In the genomic region with DNA sequence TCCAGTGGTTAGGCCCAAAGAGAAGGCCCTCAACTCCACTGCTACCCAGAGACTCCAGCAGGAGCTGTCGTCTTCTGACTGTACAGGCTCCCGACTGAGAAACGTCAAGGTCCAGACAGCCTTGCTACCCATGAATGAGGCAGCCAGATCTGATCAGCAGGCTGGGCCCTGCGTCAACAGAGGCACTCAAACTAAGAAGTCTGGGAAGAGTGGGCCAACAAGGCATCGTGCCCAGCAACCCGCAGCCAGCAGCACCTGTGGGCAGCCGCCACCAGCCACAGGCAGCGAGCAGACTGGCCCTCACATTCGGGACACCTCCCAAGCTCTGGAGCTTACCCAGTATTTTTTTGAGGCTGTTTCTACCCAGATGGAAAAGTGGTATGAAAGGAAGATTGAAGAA, we compare ENCODE assay signal across 16 cellular contexts.
"Had no signal": no experiment of that assay in that cellular context is flagged by ENCODE, and none has a peak within 500 bp of the region (broad histone marks: within the 10 kb centered on the region; RNA-seq: fewer than 3 reads in every experiment).

No MANE protein-coding gene starts in this region.

- H3K4me1 Mint-ChIP-seq: activated naive CD8-positive, alpha-beta T cell treated with anti-CD3 and anti-CD28 coated beads, Interleukin-2, amount 50 U/mL, for 24 hours; memory B cell had no signal

- H3K27ac Mint-ChIP-seq: activated naive CD4-positive, alpha-beta T cell treated with anti-CD3 and anti-CD28 coated beads, Interleukin-2, amount 10 ng/mL, durations not matched to agents 7 days and 5 days; activated naive CD8-positive, alpha-beta T cell treated with anti-CD3 and anti-CD28 coated beads, Interleukin-2, amount 50 U/mL, for 24 hours; memory B cell; natural killer cell treated with Interleukin-12 subunit alpha and Interleukin-12 subunit beta and Interleukin-15 and Interleukin-18, amount 100 ng/mL, for 72 hours had no signal

- DNase-seq: activated CD4-positive, alpha-beta T cell treated with anti-CD3 and anti-CD28 coated beads, Interleukin-2, amount 50 U/mL, for 4 hours; activated effector memory CD4-positive, alpha-beta T cell treated with anti-CD3 and anti-CD28 coated beads, Interleukin-2, amount 50 U/mL, for 16 hours; activated naive CD4-positive, alpha-beta T cell treated with anti-CD3 and anti-CD28 coated beads, Interleukin-2, amount 10 ng/mL, durations not matched to agents 7 days and 5 days; activated naive CD8-positive, alpha-beta T cell treated with anti-CD3 and anti-CD28 coated beads, Interleukin-2, amount 50 U/mL, for 24 hours; immature natural killer cell; kidney glomerular epithelial cell; stimulated activated CD4-positive, alpha-beta T cell treated with anti-CD3 and anti-CD28 coated beads, Interleukin-2, amount 100 ng/mL, for 48 hours; stimulated activated naive CD4-positive, alpha-beta T cell; T-helper 9 cell; testis had no signal

- H3K27me3 Mint-ChIP-seq: activated naive CD4-positive, alpha-beta T cell treated with anti-CD3 and anti-CD28 coated beads, Interleukin-2, amount 10 ng/mL, durations not matched to agents 7 days and 5 days; activated naive CD8-positive, alpha-beta T cell treated with anti-CD3 and anti-CD28 coated beads, Interleukin-2, amount 50 U/mL, for 24 hours; central memory CD8-positive, alpha-beta T cell; memory B cell; natural killer cell treated with Interleukin-12 subunit alpha and Interleukin-12 subunit beta and Interleukin-15 and Interleukin-18, amount 100 ng/mL, for 72 hours had no signal

- ATAC-seq: activated naive CD8-positive, alpha-beta T cell treated with anti-CD3 and anti-CD28 coated beads, Interleukin-2, amount 50 U/mL, for 24 hours; natural killer cell treated with Interleukin-12 subunit alpha and Interleukin-12 subunit beta and Interleukin-15 and Interleukin-18, amount 100 ng/mL, for 72 hours had no signal

- H3K27ac ChIP-seq: coronary artery, neutrophil, testis, upper lobe of left lung had no signal

- H3K4me3 Mint-ChIP-seq: activated naive CD4-positive, alpha-beta T cell treated with anti-CD3 and anti-CD28 coated beads, Interleukin-2, amount 10 ng/mL, durations not matched to agents 7 days and 5 days; activated naive CD8-positive, alpha-beta T cell treated with anti-CD3 and anti-CD28 coated beads, Interleukin-2, amount 50 U/mL, for 24 hours; central memory CD8-positive, alpha-beta T cell; immature natural killer cell; memory B cell; natural killer cell treated with Interleukin-12 subunit alpha and Interleukin-12 subunit beta and Interleukin-15 and Interleukin-18, amount 100 ng/mL, for 72 hours had no signal

- H3K27me3 ChIP-seq: neutrophil, testis, upper lobe of left lung had no signal

- H3K4me3 ChIP-seq: coronary artery, testis, upper lobe of left lung had no signal

- H3K9me3 Mint-ChIP-seq: activated naive CD4-positive, alpha-beta T cell treated with anti-CD3 and anti-CD28 coated beads, Interleukin-2, amount 10 ng/mL, durations not matched to agents 7 days and 5 days; activated naive CD8-positive, alpha-beta T cell treated with anti-CD3 and anti-CD28 coated beads, Interleukin-2, amount 50 U/mL, for 24 hours; central memory CD8-positive, alpha-beta T cell; immature natural killer cell; memory B cell; natural killer cell treated with Interleukin-12 subunit alpha and Interleukin-12 subunit beta and Interleukin-15 and Interleukin-18, amount 100 ng/mL, for 72 hours had no signal
